ENCODE assay signal across 18 cellular contexts in the genomic region with DNA sequence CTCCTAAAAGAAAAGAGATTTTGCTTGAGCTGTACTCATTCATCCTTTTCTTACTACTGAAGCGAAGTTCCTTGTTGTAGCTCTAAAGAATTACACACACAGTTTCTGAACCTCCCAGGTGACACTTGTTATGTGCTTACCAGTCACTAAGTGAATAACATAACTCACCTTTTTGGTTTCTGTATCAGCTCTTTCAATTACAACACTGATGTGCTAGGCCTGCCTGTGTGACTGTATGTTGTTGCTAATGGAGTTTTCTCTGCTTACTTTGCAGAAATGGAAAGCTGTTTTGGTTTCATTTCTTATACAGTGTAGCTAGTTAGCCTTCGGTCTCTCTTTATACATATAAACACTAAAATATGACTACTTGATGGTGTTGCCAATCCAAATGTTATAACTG.
DNase-seq lines count a peak whose midpoint lies in the region; ATAC-seq, FAIRE-seq and TF ChIP-seq lines count a peak whose summit lies in the region.
"Had no signal": no experiment of that assay in that cellular context is flagged by ENCODE, and none has a peak within 500 bp of the region (broad histone marks: within the 10 kb centered on the region; RNA-seq: fewer than 3 reads in every experiment).

No MANE protein-coding gene starts in this region.

- peak; percentile 54 for ATAC-seq in GM19397 (IDR thresholded peaks at IDR 0.05; ENCODE audit: unreplicated experiment)
- ATAC-seq in HG03025 (IDR thresholded peaks at IDR 0.05; ENCODE audit: low FRiP score, unreplicated experiment), result peak; percentile 83
- ATAC-seq: heart left ventricle had no signal

- no peak overlapping the region for H3K4me3 ChIP-seq in MG63
- H3K4me3 ChIP-seq: cardiac muscle cell, heart left ventricle, right atrium auricular region had no signal

- no peaks in the 10 kb centered on the region for H3K36me3 Mint-ChIP-seq in activated CD4-positive, alpha-beta memory T cell treated with anti-CD3 and anti-CD28 coated beads for 36 hours
- H3K36me3 Mint-ChIP-seq: activated naive CD4-positive, alpha-beta T cell treated with anti-CD3 and anti-CD28 coated beads, Interleukin-2, amount 10 ng/mL, durations not matched to agents 7 days and 5 days; IgD-negative memory B cell had no signal

- no peaks in the 10 kb centered on the region for H3K9me3 ChIP-seq in MG63
- H3K9me3 ChIP-seq: heart left ventricle, right atrium auricular region had no signal

- no peaks in the 10 kb centered on the region; the same call in 1 of the 2 replicates for H3K27me3 ChIP-seq in MG63
- H3K27me3 ChIP-seq: cardiac muscle cell, heart left ventricle, right atrium auricular region had no signal

- POLR2A ChIA-PET in activated CD4-positive, alpha-beta memory T cell treated with anti-CD3 and anti-CD28 coated beads for 36 hours (lab: Charles Lee), result interaction anchor here (0.5 kb wide), 1 partner anchor 153 kb away, joined by 3 read pairs; no protein-coding TSS in a partner anchor

- no peak for TF ChIP-seq POLR2A in GM12892 (IDR thresholded peaks at IDR 0.05; ENCODE audit: low read depth, low read length)

- H3K36me3 ChIP-seq in MG63, result no peaks in the 10 kb centered on the region
- H3K36me3 ChIP-seq: cardiac muscle cell, heart left ventricle, right atrium auricular region had no signal

- H3K4me1 Mint-ChIP-seq in activated CD4-positive, alpha-beta memory T cell treated with anti-CD3 and anti-CD28 coated beads for 36 hours (ENCODE audit: low read depth), result no peaks in the 10 kb centered on the region
- H3K4me1 Mint-ChIP-seq: activated naive CD4-positive, alpha-beta T cell treated with anti-CD3 and anti-CD28 coated beads, Interleukin-2, amount 10 ng/mL, durations not matched to agents 7 days and 5 days; IgD-negative memory B cell had no signal

- H3K9me3 Mint-ChIP-seq in activated CD4-positive, alpha-beta memory T cell treated with anti-CD3 and anti-CD28 coated beads for 36 hours, result peaks cover 9% of the 10 kb centered on the region

- no peak overlapping the region for H3K4me3 Mint-ChIP-seq in activated CD4-positive, alpha-beta memory T cell treated with anti-CD3 and anti-CD28 coated beads for 36 hours
- H3K4me3 Mint-ChIP-seq: activated naive CD4-positive, alpha-beta T cell treated with anti-CD3 and anti-CD28 coated beads, Interleukin-2, amount 10 ng/mL, durations not matched to agents 7 days and 5 days; IgD-negative memory B cell had no signal

- H3K27ac Mint-ChIP-seq in activated CD4-positive, alpha-beta memory T cell treated with anti-CD3 and anti-CD28 coated beads for 36 hours, result no peak overlapping the region
- H3K27ac Mint-ChIP-seq: activated naive CD4-positive, alpha-beta T cell treated with anti-CD3 and anti-CD28 coated beads, Interleukin-2, amount 10 ng/mL, durations not matched to agents 7 days and 5 days; IgD-negative memory B cell had no signal

- H3K27me3 Mint-ChIP-seq in activated CD4-positive, alpha-beta memory T cell treated with anti-CD3 and anti-CD28 coated beads for 36 hours, result no peaks in the 10 kb centered on the region
- H3K27me3 Mint-ChIP-seq: activated naive CD4-positive, alpha-beta T cell treated with anti-CD3 and anti-CD28 coated beads, Interleukin-2, amount 10 ng/mL, durations not matched to agents 7 days and 5 days had no signal

- CTCF ChIA-PET in activated CD4-positive, alpha-beta memory T cell treated with anti-CD3 and anti-CD28 coated beads for 36 hours (lab: Charles Lee), result no interaction called here

- FAIRE-seq in GM12892 (lab: Jason Lieb, UNC), result peak; percentile 83
- FAIRE-seq: TTC549 had no signal

- DNase-seq in GM12892 (ENCODE audit: insufficient read length), result no peak
- DNase-seq in RPMI8226, result peak; percentile 83
- no peak for DNase-seq in activated CD4-positive, alpha-beta memory T cell treated with anti-CD3 and anti-CD28 coated beads for 36 hours
- no peak for DNase-seq in MG63
- no peak for DNase-seq in SIG-M5 (lab: John Stamatoyannopoulos, UW)
- no peak for DNase-seq in occipital lobe (lab: John Stamatoyannopoulos, UW)
- DNase-seq: activated naive CD4-positive, alpha-beta T cell treated with anti-CD3 and anti-CD28 coated beads, Interleukin-2, amount 10 ng/mL, durations not matched to agents 7 days and 5 days; heart left ventricle; NCI-H146; NCI-H510A treated with DMSO at 0.1 percent for 48 hours; stimulated activated CD4-positive, alpha-beta T cell treated with anti-CD3 and anti-CD28 coated beads, Interleukin-4, amount 100 ng/mL, for 4 hours; stimulated activated naive CD4-positive, alpha-beta T cell had no signal

- intact Hi-C loops in activated CD4-positive, alpha-beta memory T cell treated with anti-CD3 and anti-CD28 coated beads for 36 hours (cut with micrococcal nuclease), result no loop called here
